ENCODE assay signal across 17 cellular contexts in the genomic region with DNA sequence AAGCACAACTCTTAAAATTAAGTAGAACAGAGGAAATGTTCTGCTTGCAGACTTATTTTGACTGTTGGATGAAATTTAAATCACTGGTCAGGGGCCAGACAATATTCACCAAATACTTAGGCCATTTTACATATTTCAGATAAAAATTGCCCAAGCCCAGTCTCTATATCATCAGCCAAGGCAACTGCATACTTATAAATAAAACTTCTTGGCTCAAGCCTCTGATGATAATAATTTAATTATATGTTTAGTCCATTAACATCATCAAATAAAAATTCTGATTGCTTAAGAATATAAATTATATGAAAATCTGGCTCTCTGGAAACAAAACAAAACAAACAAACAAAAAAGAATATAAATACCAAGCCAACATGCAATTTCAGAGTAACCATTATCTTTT.
DNase-seq lines count a peak whose midpoint lies in the region; ATAC-seq and TF ChIP-seq lines count a peak whose summit lies in the region.
"Had no signal": no experiment of that assay in that cellular context is flagged by ENCODE, and none has a peak within 500 bp of the region (broad histone marks: within the 10 kb centered on the region; RNA-seq: fewer than 3 reads in every experiment).

No MANE protein-coding gene starts in this region.

- TF ChIP-seq CTCF in left ventricle myocardium inferior (IDR thresholded peaks at IDR 0.05; ENCODE audit: borderline replicate concordance), result no peak
- TF ChIP-seq CTCF in right atrium auricular region (IDR thresholded peaks at IDR 0.05), result no peak
- TF ChIP-seq CTCF in coronary artery (IDR thresholded peaks at IDR 0.05), result no peak
- no peak for TF ChIP-seq CTCF in fibroblast of villous mesenchyme (IDR thresholded peaks at IDR 0.05; ENCODE audit: insufficient read depth, low read depth, low read length)

- H3K4me1 Mint-ChIP-seq in natural killer cell treated with Interleukin-12 subunit alpha and Interleukin-12 subunit beta and Interleukin-15 and Interleukin-18, amount 100 ng/mL, for 72 hours (ENCODE audit: low read depth in 2 of 2), result peaks cover 16 to 27% of the 10 kb centered on the region in 2 donors

- no peak overlapping the region for H3K9ac ChIP-seq in trophoblast cell (ENCODE audit: low read length)

- H3K9me3 Mint-ChIP-seq in natural killer cell treated with Interleukin-12 subunit alpha and Interleukin-12 subunit beta and Interleukin-15 and Interleukin-18, amount 100 ng/mL, for 72 hours, result peaks cover 2% of the 10 kb centered on the region

- H3K27ac Mint-ChIP-seq in natural killer cell treated with Interleukin-12 subunit alpha and Interleukin-12 subunit beta and Interleukin-15 and Interleukin-18, amount 100 ng/mL, for 72 hours, result no peak overlapping the region

- H2BK5ac ChIP-seq in trophoblast cell (ENCODE audit: low read depth, low read length, poor library complexity), result no peak overlapping the region

- H3K36me3 Mint-ChIP-seq in natural killer cell treated with Interleukin-12 subunit alpha and Interleukin-12 subunit beta and Interleukin-15 and Interleukin-18, amount 100 ng/mL, for 72 hours, result peaks cover 8% of the 10 kb centered on the region

- H3K27me3 ChIP-seq in left ventricle myocardium inferior (ENCODE audit: low read depth) (no peaks in the 10 kb centered on the region), right atrium auricular region (no peaks in the 10 kb centered on the region), trophoblast cell (ENCODE audit: insufficient read depth, low read length) (no peaks in the 10 kb centered on the region)

- no peaks in the 10 kb centered on the region for H3K79me2 ChIP-seq in trophoblast cell (ENCODE audit: control insufficient read depth, insufficient read depth, low read length, poor library complexity)

- no peak overlapping the region for H2BK12ac ChIP-seq in trophoblast cell (ENCODE audit: low read length)

- no peak overlapping the region for H3K4me3 Mint-ChIP-seq in natural killer cell treated with Interleukin-12 subunit alpha and Interleukin-12 subunit beta and Interleukin-15 and Interleukin-18, amount 100 ng/mL, for 72 hours

- H2AK5ac ChIP-seq in trophoblast cell (ENCODE audit: low read length), result no peak overlapping the region

- H3K27ac ChIP-seq in left ventricle myocardium inferior (replicated peaks) (peak overlapping the region; percentile 25), right atrium auricular region (no peak overlapping the region), coronary artery (peak overlapping the region; percentile 22 to 24), trophoblast cell (ENCODE audit: low read depth, low read length) (no peak overlapping the region)
- H3K27ac ChIP-seq: C4-2B had no signal

- no peak for ATAC-seq in natural killer cell treated with Interleukin-12 subunit alpha and Interleukin-12 subunit beta and Interleukin-15 and Interleukin-18, amount 100 ng/mL, for 72 hours
- ATAC-seq: HCT116 had no signal

- no peak overlapping the region for H4K91ac ChIP-seq in trophoblast cell (ENCODE audit: low read depth, low read length)

- H3K4ac ChIP-seq in trophoblast cell (ENCODE audit: low read depth, low read length), result no peak overlapping the region

- no peaks in the 10 kb centered on the region for H3K79me1 ChIP-seq in trophoblast cell (ENCODE audit: low read length)

- H3K23ac ChIP-seq in trophoblast cell (ENCODE audit: low read length), result no peak overlapping the region

- no peaks in the 10 kb centered on the region for H3K27me3 Mint-ChIP-seq in natural killer cell treated with Interleukin-12 subunit alpha and Interleukin-12 subunit beta and Interleukin-15 and Interleukin-18, amount 100 ng/mL, for 72 hours

- H3K18ac ChIP-seq in trophoblast cell (ENCODE audit: low read length), result no peak overlapping the region

- no peak overlapping the region for H3K14ac ChIP-seq in trophoblast cell (ENCODE audit: low read length)

- H3K4me3 ChIP-seq in left ventricle myocardium inferior, result no peak overlapping the region
- no peak overlapping the region for H3K4me3 ChIP-seq in right atrium auricular region
- no peak overlapping the region for H3K4me3 ChIP-seq in coronary artery
- no peak overlapping the region for H3K4me3 ChIP-seq in fibroblast of villous mesenchyme (ENCODE audit: low read depth, low read length)
- H3K4me3 ChIP-seq in trophoblast cell (ENCODE audit: low read depth, low read length), result no peak overlapping the region

- H3K9me3 ChIP-seq in left ventricle myocardium inferior (replicated peaks) (no peaks in the 10 kb centered on the region), right atrium auricular region (no peaks in the 10 kb centered on the region), trophoblast cell (ENCODE audit: insufficient read depth, low read depth, low read length) (peaks cover 1% of the 10 kb centered on the region)

- H2BK120ac ChIP-seq in trophoblast cell (ENCODE audit: insufficient read depth, low read length, poor library complexity), result no peak overlapping the region

- DNase-seq in left ventricle myocardium inferior (no peak), right atrium auricular region (ENCODE audit: low spot score) (no peak), coronary artery (ENCODE audit: low spot score) (no peak), fibroblast of villous mesenchyme (ENCODE audit: low read depth) (peak; percentile 15), trophoblast cell (no peak), NAMALWA (ENCODE audit: low spot score) (no peak)
- no peak for DNase-seq in natural killer cell treated with Interleukin-12 subunit alpha and Interleukin-12 subunit beta and Interleukin-15 and Interleukin-18, amount 100 ng/mL, for 72 hours (ENCODE audit: low spot score)
- DNase-seq: GDM1, KG1, NCI-H1092 treated with DMSO at 0.1 percent for 48 hours, NCI-H2029 treated with DMSO at 0.1 percent for 48 hours, NCI-H2171, NCI-H526, OCI-M1, SHP77 had no signal

- H4K8ac ChIP-seq in trophoblast cell (ENCODE audit: low read depth, low read length), result no peak overlapping the region

- no peaks in the 10 kb centered on the region for H3K36me3 ChIP-seq in left ventricle myocardium inferior
- no peaks in the 10 kb centered on the region for H3K36me3 ChIP-seq in right atrium auricular region
- no peaks in the 10 kb centered on the region for H3K36me3 ChIP-seq in trophoblast cell (ENCODE audit: control insufficient read depth in 1 of 2, insufficient read depth in 2 of 2, low read length in 2 of 2)

- no peak overlapping the region for H4K12ac ChIP-seq in trophoblast cell (ENCODE audit: low read depth, low read length)

- no peak overlapping the region for H2AFZ ChIP-seq in trophoblast cell (ENCODE audit: insufficient read depth, low read length, poor library complexity)

- H3K4me2 ChIP-seq in trophoblast cell (ENCODE audit: low read length), result no peak overlapping the region

- H3K4me1 ChIP-seq in left ventricle myocardium inferior (peaks cover 50% of the 10 kb centered on the region), right atrium auricular region (peaks cover 0 to 30% of the 10 kb centered on the region in 2 donors), trophoblast cell (ENCODE audit: control insufficient read depth in 1 of 2, insufficient read depth in 2 of 2, low read length in 2 of 2) (no peaks in the 10 kb centered on the region)

- intact Hi-C loops in left ventricle myocardium inferior (cut with micrococcal nuclease), result no loop called here

Comparison
In these comparisons a context has a peak if more than half of its experiments do, and no peak if none do; other contexts are left out.
1. H3K27ac ChIP-seq: peak in left ventricle myocardium inferior (single experiment) and coronary artery (2 of 2); none in right atrium auricular region (0 of 2) and trophoblast cell (single experiment).